ENCODE assay signal across 10 cellular contexts in the genomic region with DNA sequence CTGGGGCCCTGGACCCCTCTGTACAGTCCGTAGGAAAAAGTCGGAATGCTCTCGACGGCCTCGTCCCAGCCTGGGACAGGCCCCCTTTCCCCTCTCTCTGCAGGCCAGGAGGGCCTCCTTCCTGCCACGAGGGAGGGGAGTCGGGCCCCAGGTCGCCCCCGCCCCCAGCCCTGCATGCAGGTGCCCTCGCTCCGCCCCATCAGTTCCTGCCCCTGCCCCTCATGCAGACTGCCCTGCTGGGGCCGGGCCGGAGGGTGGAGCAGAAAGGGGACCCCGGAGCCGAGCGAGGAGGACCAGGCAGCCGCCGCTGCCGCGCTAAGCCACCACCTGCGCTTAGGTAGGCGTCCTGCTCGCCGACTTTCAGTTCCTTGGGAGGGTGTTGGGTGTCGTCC. TPM values are rescaled to one million over a fixed set of nuclear protein-coding genes. Genes with fewer than 3 reads are reported as not detected.
DNase-seq lines count a peak whose midpoint lies in the region; ATAC-seq and TF ChIP-seq lines count a peak whose summit lies in the region.
"Had no signal": no experiment of that assay in that cellular context is flagged by ENCODE, and none has a peak within 500 bp of the region (broad histone marks: within the 10 kb centered on the region; RNA-seq: fewer than 3 reads in every experiment).

No MANE protein-coding gene starts in this region.

- H3K4me1 ChIP-seq in Loucy (ENCODE audit: insufficient read depth, low read length, poor library complexity, severe bottlenecking), result peaks cover 24% of the 10 kb centered on the region
- peaks cover 16% of the 10 kb centered on the region for H3K4me1 ChIP-seq in endodermal cell (ENCODE audit: control insufficient read depth, insufficient read depth, low read length)
- H3K4me1 ChIP-seq in prostate gland (replicated peaks), result peaks cover 11% of the 10 kb centered on the region
- peaks cover 57% of the 10 kb centered on the region for H3K4me1 ChIP-seq in mesenchymal stem cell (ENCODE audit: control insufficient read depth, insufficient read depth, low read depth, low read length)

- H2BK15ac ChIP-seq in mesenchymal stem cell (ENCODE audit: low read depth, poor library complexity, severe bottlenecking), result no peak overlapping the region

- intact Hi-C loops in prostate gland (cut with DNase I), result no loop called here
- intact Hi-C loops in MCF 10A (cut with micrococcal nuclease), result no loop called here

- peaks cover 19% of the 10 kb centered on the region for H3K36me3 ChIP-seq in Loucy (ENCODE audit: insufficient read depth, low read length)
- H3K36me3 ChIP-seq in endodermal cell (ENCODE audit: control insufficient read depth, insufficient read depth, low read length), result no peaks in the 10 kb centered on the region
- H3K36me3 ChIP-seq in prostate gland, result peaks cover 5 to 13% of the 10 kb centered on the region in 2 donors
- H3K36me3 ChIP-seq in mesenchymal stem cell (ENCODE audit: control insufficient read depth in 1 of 2, insufficient read depth in 2 of 2, low read depth in 1 of 2, low read length in 2 of 2), result peaks cover 2 to 39% of the 10 kb centered on the region in 2 experiments

- H2BK5ac ChIP-seq in mesenchymal stem cell (ENCODE audit: low read depth, low read length, poor library complexity, severe bottlenecking), result no peak overlapping the region

- H2BK120ac ChIP-seq in mesenchymal stem cell (ENCODE audit: low read depth, low read length), result no peak overlapping the region

- H3K4me1 Mint-ChIP-seq in endodermal cell, result peaks cover 21% of the 10 kb centered on the region
- peaks cover 5% of the 10 kb centered on the region for H3K4me1 Mint-ChIP-seq in MCF 10A (ENCODE audit: insufficient read depth, unreplicated experiment)

- H3K9me3 Mint-ChIP-seq in endodermal cell (no peaks in the 10 kb centered on the region), MCF 10A (ENCODE audit: unreplicated experiment) (no peaks in the 10 kb centered on the region)

- no peak for ATAC-seq in HG03342 (IDR thresholded peaks at IDR 0.05; ENCODE audit: unreplicated experiment)

- H3K4me2 ChIP-seq in Loucy (ENCODE audit: low read depth, low read length, poor library complexity, severe bottlenecking) (peak overlapping the region; percentile 77), mesenchymal stem cell (ENCODE audit: low read length, poor library complexity, severe bottlenecking) (no peak overlapping the region)

- no peak overlapping the region for H3K4ac ChIP-seq in mesenchymal stem cell (ENCODE audit: low read depth in 1 of 2, low read length in 2 of 2)

- peaks cover 48% of the 10 kb centered on the region for H4K20me1 ChIP-seq in Loucy (ENCODE audit: insufficient read depth, low read length, poor library complexity, severe bottlenecking)

- peaks cover 54% of the 10 kb centered on the region for H3K79me2 ChIP-seq in Loucy (ENCODE audit: insufficient read depth, low read length)

- H2BK12ac ChIP-seq in mesenchymal stem cell (ENCODE audit: low read length in 2 of 2), result no peak overlapping the region

- no peak overlapping the region for H3K27ac ChIP-seq in endodermal cell (ENCODE audit: low read depth, low read length)
- peak overlapping the region; percentile 56 to 88 for H3K27ac ChIP-seq in prostate gland
- H3K27ac ChIP-seq in mesenchymal stem cell (ENCODE audit: low read length, poor library complexity, severe bottlenecking), result no peak overlapping the region

- H3K4me3 Mint-ChIP-seq in endodermal cell (peak overlapping the region; percentile 48), MCF 10A (ENCODE audit: unreplicated experiment) (no peak overlapping the region)

- no peaks in the 10 kb centered on the region for H3K79me1 ChIP-seq in mesenchymal stem cell (replicated peaks; ENCODE audit: low read length, poor library complexity, severe bottlenecking)

- 0 to 1% methylated on average over 7 to 25 of the region's 25 CpGs for WGBS in endodermal cell (ENCODE audit: insufficient coverage in 1 of 2, insufficient read length in 1 of 2), 2 experiments
- 68% methylated on average over 23 of the region's 25 CpGs for WGBS in prostate gland
- WGBS in mesenchymal stem cell, result under 1% methylated on average over 24 of the region's 25 CpGs

- H3K4me3 ChIP-seq in Loucy (ENCODE audit: low read length, poor library complexity, severe bottlenecking), result peak overlapping the region; percentile 94
- H3K4me3 ChIP-seq in endodermal cell (ENCODE audit: low read length), result peak overlapping the region; percentile 63
- no peak overlapping the region for H3K4me3 ChIP-seq in prostate gland
- H3K4me3 ChIP-seq in mesenchymal stem cell (ENCODE audit: insufficient read depth in 1 of 2, low read depth in 1 of 2, low read length in 2 of 2), result no peak overlapping the region

- POLR2A ChIA-PET in MCF 10A (lab: Yijun Ruan, JAX), result no interaction called here

- no peak for TF ChIP-seq CTCF in Loucy (conservative IDR thresholded peaks at IDR 0.05; ENCODE audit: low read length)
- no peak for TF ChIP-seq CTCF in endodermal cell (conservative IDR thresholded peaks at IDR 0.05)
- no peak for TF ChIP-seq CTCF in prostate gland (IDR thresholded peaks at IDR 0.05)
- TF ChIP-seq CTCF in MCF 10A (IDR thresholded peaks at IDR 0.05; ENCODE audit: unreplicated experiment), result no peak

- no peak overlapping the region for H4K91ac ChIP-seq in mesenchymal stem cell (ENCODE audit: low read length)

- H3K9me3 ChIP-seq in Loucy (ENCODE audit: insufficient read depth, low read depth, low read length), result no peaks in the 10 kb centered on the region
- H3K9me3 ChIP-seq in endodermal cell (ENCODE audit: control insufficient read depth, low read length), result no peaks in the 10 kb centered on the region
- H3K9me3 ChIP-seq in prostate gland, result no peaks in the 10 kb centered on the region
- H3K9me3 ChIP-seq in mesenchymal stem cell (ENCODE audit: control insufficient read depth, low read length), result no peaks in the 10 kb centered on the region

- peaks cover 21% of the 10 kb centered on the region for H3K27me3 ChIP-seq in Loucy (ENCODE audit: insufficient read depth, low read length, poor library complexity, severe bottlenecking)
- peaks cover 65% of the 10 kb centered on the region for H3K27me3 ChIP-seq in endodermal cell (ENCODE audit: control insufficient read depth, insufficient read depth, low read length, poor library complexity, severe bottlenecking)
- no peaks in the 10 kb centered on the region for H3K27me3 ChIP-seq in prostate gland (replicated peaks; ENCODE audit: insufficient read depth)
- peaks cover 0 to 58% of the 10 kb centered on the region in 2 experiments for H3K27me3 ChIP-seq in mesenchymal stem cell (ENCODE audit: control insufficient read depth in 1 of 2, insufficient read depth in 1 of 2, low read length in 2 of 2)

- CTCF ChIA-PET in MCF 10A (lab: Yijun Ruan, JAX), result interaction anchor here (1.3 to 7.6 kb wide), 5 partner anchors 35 to 130 kb away, joined by 4 to 97 read pairs (median 14); a partner anchor contains a TSS

- no peak overlapping the region for H3K18ac ChIP-seq in mesenchymal stem cell (ENCODE audit: low read depth in 1 of 2, low read length in 2 of 2)

- peak overlapping the region in 1 of 2 experiments; percentile 14 for H3K23ac ChIP-seq in mesenchymal stem cell (ENCODE audit: low read length in 2 of 2)

- no peak overlapping the region for H3K14ac ChIP-seq in mesenchymal stem cell (ENCODE audit: low read length in 2 of 2)

- H4K8ac ChIP-seq in mesenchymal stem cell (ENCODE audit: low read length), result no peak overlapping the region

- H3K27ac Mint-ChIP-seq in endodermal cell (no peak overlapping the region), MCF 10A (ENCODE audit: low read depth, unreplicated experiment) (no peak overlapping the region)

- H3F3A ChIP-seq in Loucy (ENCODE audit: low read depth), result peaks cover 32% of the 10 kb centered on the region

- no peaks in the 10 kb centered on the region for H3K9me2 ChIP-seq in Loucy (replicated peaks; ENCODE audit: low read depth, low read length)

- H3K36me3 Mint-ChIP-seq in endodermal cell (ENCODE audit: low read depth), result peaks cover 6% of the 10 kb centered on the region
- H3K36me3 Mint-ChIP-seq in MCF 10A (ENCODE audit: insufficient read depth, unreplicated experiment), result peaks cover 9% of the 10 kb centered on the region

- no peak for TF ChIP-seq POLR2A in prostate gland (IDR thresholded peaks at IDR 0.05)

- H3K9ac ChIP-seq in Loucy (ENCODE audit: low read depth, low read length, poor library complexity, severe bottlenecking) (peak overlapping the region; percentile 100), endodermal cell (ENCODE audit: extremely low read depth, low read length, poor library complexity, severe bottlenecking) (no peak overlapping the region), mesenchymal stem cell (ENCODE audit: low read length) (no peak overlapping the region)

- H3K27me3 Mint-ChIP-seq in endodermal cell (ENCODE audit: insufficient read depth) (peaks cover 82% of the 10 kb centered on the region), MCF 10A (ENCODE audit: insufficient read depth, unreplicated experiment) (no peaks in the 10 kb centered on the region)

- no peak overlapping the region for H2AFZ ChIP-seq in Loucy (ENCODE audit: low read length)
- no peak overlapping the region for H2AFZ ChIP-seq in mesenchymal stem cell (ENCODE audit: low read depth, low read length)

- no peak overlapping the region for H2AK5ac ChIP-seq in mesenchymal stem cell (ENCODE audit: low read length, severe bottlenecking)

- BruUV-seq in MCF 10A (replicated peaks; lab: Mats Ljungman, UMichigan), result no TSS peak

- peak; percentile 54 for DNase-seq in ELF-1 (ENCODE audit: low read depth, low spot score)
- peak; percentile 87 for DNase-seq in endodermal cell
- DNase-seq in prostate gland (ENCODE audit: low spot score), result no peak
- DNase-seq in mesenchymal stem cell, result no peak
- no peak for DNase-seq in UCSD-AML1 (lab: John Stamatoyannopoulos, UW; ENCODE audit: unreplicated experiment)
- DNase-seq in MCF 10A (ENCODE audit: unreplicated experiment), result no peak
- DNase-seq: activated naive CD8-positive, alpha-beta T cell treated with anti-CD3 and anti-CD28 coated beads, Interleukin-2, amount 10 ng/mL, durations not matched to agents 7 days and 5 days; NCI-H526 treated with DMSO at 0.1 percent for 48 hours had no signal

RNA-seq across cellular contexts. Expression of a gene that starts 7.3 kb away (rescaled TPM):
- 1 to 10 TPM; 1.9 to 2.0 TPM for total RNA-seq in endodermal cell
- 1.00 TPM for polyA plus RNA-seq in endodermal cell (2013, experiment 1 of 2)
- 1.1 TPM for polyA plus RNA-seq in endodermal cell (2013, experiment 2 of 2)
- total RNA-seq in prostate gland, result 10 to 100 TPM in 1 of 2 donors, 1 to 10 TPM in 1; 4.6 to 13.3 TPM
- 0.68 TPM for polyA plus RNA-seq in mesenchymal stem cell (2013, experiment 1 of 2)
- polyA plus RNA-seq in mesenchymal stem cell (2013, experiment 2 of 2), result 0.79 TPM
- not detected in 2 replicates for total RNA-seq in MCF 10A (2022)

RNA-seq across cellular contexts. Expression of a gene that starts 21.2 kb away (rescaled TPM):
- 10 to 100 TPM; 51.3 to 66.2 TPM for total RNA-seq in endodermal cell
- 37.5 TPM for polyA plus RNA-seq in endodermal cell (2013, experiment 1 of 2)
- 35.3 TPM for polyA plus RNA-seq in endodermal cell (2013, experiment 2 of 2)
- total RNA-seq in prostate gland, result 10 to 100 TPM; 23.3 to 55.4 TPM
- polyA plus RNA-seq in mesenchymal stem cell (2013, experiment 1 of 2), result 20.0 TPM
- polyA plus RNA-seq in mesenchymal stem cell (2013, experiment 2 of 2), result 16.9 TPM
- total RNA-seq in MCF 10A (2022), result 47.5 and 63.2 TPM in 2 replicates

RNA-seq across cellular contexts. Expression of a gene that starts 22.7 kb away (rescaled TPM):
- total RNA-seq in endodermal cell (100 to 1,000 TPM; 164 to 172 TPM), prostate gland (10 to 100 TPM; 52.4 to 91.9 TPM), MCF 10A (2022) (55.9 and 67.3 TPM in 2 replicates)
- polyA plus RNA-seq in endodermal cell (2013, experiment 1 of 2), result 61.1 TPM
- polyA plus RNA-seq in endodermal cell (2013, experiment 2 of 2), result 53.8 TPM
- 82.1 TPM for polyA plus RNA-seq in mesenchymal stem cell (2013, experiment 1 of 2)
- 85.0 TPM for polyA plus RNA-seq in mesenchymal stem cell (2013, experiment 2 of 2)

RNA-seq across cellular contexts. Expression of a gene that starts 54.8 kb away (rescaled TPM):
- total RNA-seq in endodermal cell (10 to 100 TPM; 30.8 to 34.8 TPM), prostate gland (10 to 100 TPM; 42.5 to 48.6 TPM), MCF 10A (2022) (35.2 and 37.9 TPM in 2 replicates)
- polyA plus RNA-seq in endodermal cell (2013, experiment 1 of 2), result 44.8 TPM
- polyA plus RNA-seq in endodermal cell (2013, experiment 2 of 2), result 42.4 TPM
- polyA plus RNA-seq in mesenchymal stem cell (2013, experiment 1 of 2), result 50.2 TPM
- 53.2 TPM for polyA plus RNA-seq in mesenchymal stem cell (2013, experiment 2 of 2)

RNA-seq across cellular contexts. Expression of a gene that starts 54.8 kb away (rescaled TPM):
- total RNA-seq in endodermal cell (10 to 100 TPM; 55.3 to 66.6 TPM), prostate gland (10 to 100 TPM; 34.7 to 75.7 TPM), MCF 10A (2022) (63.0 and 92.3 TPM in 2 replicates)
- polyA plus RNA-seq in endodermal cell (2013, experiment 1 of 2), result 51.9 TPM
- polyA plus RNA-seq in endodermal cell (2013, experiment 2 of 2), result 52.6 TPM
- polyA plus RNA-seq in mesenchymal stem cell (2013, experiment 1 of 2), result 135 TPM
- 129 TPM for polyA plus RNA-seq in mesenchymal stem cell (2013, experiment 2 of 2)

Comparison
In these comparisons a context has a peak if more than half of its experiments do, and no peak if none do; other contexts are left out.
1. DNase-seq: peak in ELF-1 (single experiment) and endodermal cell (single experiment); none in prostate gland (single experiment), mesenchymal stem cell (single experiment), UCSD-AML1 (single experiment) and MCF 10A (single experiment).
2. H3K4me3 ChIP-seq: peak in Loucy (single experiment) and endodermal cell (single experiment); none in prostate gland (0 of 2) and mesenchymal stem cell (0 of 2).
3. H3K27ac ChIP-seq: peak in prostate gland (2 of 2); none in endodermal cell (single experiment) and mesenchymal stem cell (single experiment).